Comparison of ENCODE assay signal across 12 cellular contexts in the genomic region with DNA sequence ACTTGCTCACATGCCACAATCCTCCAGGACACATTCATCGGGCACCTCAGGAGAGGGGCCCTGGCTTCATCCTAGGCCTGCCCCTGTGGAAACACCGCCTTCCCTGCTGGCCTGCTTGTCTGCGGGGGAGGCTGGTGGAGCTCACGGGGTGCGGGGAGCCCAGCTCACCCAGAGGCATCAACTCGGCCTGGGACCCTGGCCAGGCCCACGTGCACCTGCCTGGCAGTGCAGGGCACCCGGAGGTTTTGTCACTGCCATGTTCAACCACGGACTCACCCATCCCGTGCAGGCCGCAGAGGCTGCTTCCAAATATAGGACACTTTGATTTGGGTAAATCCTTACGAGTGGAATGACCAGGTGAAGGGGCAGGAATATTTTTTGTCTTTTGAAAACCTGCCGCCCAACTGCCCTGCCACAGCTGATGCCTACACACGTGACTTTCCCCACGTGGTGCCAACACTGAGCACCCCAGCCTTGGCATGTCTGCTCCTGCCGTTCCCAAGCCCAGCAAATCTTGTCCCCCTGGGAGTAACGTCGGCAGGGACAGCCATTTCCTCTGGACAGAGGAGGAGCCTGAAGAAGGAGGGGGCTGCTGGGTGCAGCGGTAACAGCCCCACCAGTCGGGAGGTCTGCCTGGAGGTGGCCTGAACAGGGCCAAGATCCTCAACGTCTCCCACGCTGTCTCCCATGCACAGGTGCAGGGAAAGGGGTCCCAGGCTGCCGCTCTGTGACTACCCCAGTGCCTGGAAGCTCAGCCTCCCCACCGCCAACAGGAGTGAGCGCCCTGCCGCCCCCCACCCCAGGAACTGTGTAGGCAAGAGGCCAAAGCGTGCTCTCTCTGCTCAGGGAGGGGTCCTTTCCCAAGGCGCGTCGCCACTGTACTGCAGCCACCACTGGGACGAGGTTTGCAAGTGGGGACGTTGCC. TPM values are rescaled to one million over a fixed set of nuclear protein-coding genes. Genes with fewer than 3 reads are reported as not detected.
DNase-seq lines count a peak whose midpoint lies in the region; ATAC-seq, FAIRE-seq and TF ChIP-seq lines count a peak whose summit lies in the region.
"Had no signal": no experiment of that assay in that cellular context is flagged by ENCODE, and none has a peak within 500 bp of the region (broad histone marks: within the 10 kb centered on the region; RNA-seq: fewer than 3 reads in every experiment).

No MANE protein-coding gene starts in this region.

- FAIRE-seq in GM12878 (lab: Jason Lieb, UNC): no peak

- H3K27ac ChIP-seq in SK-N-SH (ENCODE audit: low read depth in 2 of 2, low read length in 1 of 2) (no peak overlapping the region), GM12878 (ENCODE audit: control insufficient read depth, insufficient read depth) (no peak overlapping the region), left lung (no peak overlapping the region), stomach (peak overlapping the region in 1 of 5 donors; percentile 11)
- H3K27ac ChIP-seq: 22Rv1 had no signal

- no peaks in the 10 kb centered on the region for H3K9me3 ChIP-seq in SK-N-SH
- H3K9me3 ChIP-seq in GM12878 (replicated peaks; ENCODE audit: control insufficient read depth, insufficient read depth, low read length): no peaks in the 10 kb centered on the region
- no peaks in the 10 kb centered on the region for H3K9me3 ChIP-seq in left lung
- no peaks in the 10 kb centered on the region for H3K9me3 ChIP-seq in stomach

- CTCF ChIA-PET in SK-N-SH (lab: Yijun Ruan, JAX): no interaction called here
- CTCF ChIA-PET in GM12878 (lab: Yijun Ruan, JAX): no interaction called here

- H2AFZ ChIP-seq in SK-N-SH (ENCODE audit: low read depth) (no peak overlapping the region), GM12878 (ENCODE audit: control insufficient read depth, low read depth, low read length) (no peak overlapping the region)

- WGBS in SK-N-SH (ENCODE audit: low lambda C conversion rate): 93% methylated on average over 24 of the region's 32 CpGs
- WGBS in GM12878 (ENCODE audit: insufficient coverage, insufficient replicate concordance, low lambda C conversion rate, missing lambda C conversion rate): 72% methylated on average over 32 of the region's 32 CpGs
- WGBS in stomach, 5 donors: 76 to 83% (median 81%) methylated on average over 27 to 32 of the region's 32 CpGs

- RAD21 ChIA-PET in GM12878 (lab: Charles Lee; ENCODE audit: unreplicated experiment): no interaction called here

- in situ Hi-C loops in GM12878 (cut with MboI): no loop called here

- H4K20me1 ChIP-seq in SK-N-SH (ENCODE audit: insufficient read depth): peaks cover 56% of the 10 kb centered on the region
- H4K20me1 ChIP-seq in GM12878 (ENCODE audit: control insufficient read depth, insufficient read depth): no peaks in the 10 kb centered on the region

- SMC1A ChIA-PET in GM12878 (lab: Charles Lee; ENCODE audit: uncharacterized antibody, unreplicated experiment): no interaction called here

- BruUV-seq in GM12878 (replicated peaks; lab: Mats Ljungman, UMichigan): TSS peak; percentile 35

- no peaks in the 10 kb centered on the region for H3F3A ChIP-seq in SK-N-SH (replicated peaks; ENCODE audit: insufficient read depth)

- peaks cover 18% of the 10 kb centered on the region for H3K79me2 ChIP-seq in SK-N-SH (ENCODE audit: insufficient read depth)
- no peaks in the 10 kb centered on the region; the same call in 1 of the 2 replicates for H3K79me2 ChIP-seq in GM12878 (ENCODE audit: control insufficient read depth, insufficient read depth, low read length)

- H3K4me3 ChIP-seq in SK-N-SH (ENCODE audit: low read depth in 2 of 2, low read length in 1 of 2) (no peak overlapping the region), GM12878 (no peak overlapping the region), left lung (no peak overlapping the region), stomach (no peak overlapping the region)

- ATAC-seq in SK-N-SH treated with all-trans-retinoic acid at 6 μM for 48 hours: no peak
- no peak for ATAC-seq in GM12878
- ATAC-seq in left lung: no peak
- no peak for ATAC-seq in HG02642 (IDR thresholded peaks at IDR 0.05; ENCODE audit: poor library complexity, unreplicated experiment)
- ATAC-seq in GM18519 (IDR thresholded peaks at IDR 0.05; ENCODE audit: low FRiP score, unreplicated experiment): no peak
- ATAC-seq: activated T-cell treated with anti-CD3 and anti-CD28 coated beads, Interleukin-2, amount 50 U/mL, for 72 hours; naive thymus-derived CD8-positive, alpha-beta T cell had no signal

- TF ChIP-seq EP300 in SK-N-SH (IDR thresholded peaks at IDR 0.05; ENCODE audit: borderline replicate concordance in 1 of 2, low read depth in 1 of 2, low read length in 1 of 2): no peak
- no peak for TF ChIP-seq EP300 in GM12878 (IDR thresholded peaks at IDR 0.05; ENCODE audit: borderline replicate concordance in 1 of 2, control insufficient read depth in 1 of 2, low read depth in 2 of 2, low read length in 2 of 2)
- no peak for TF ChIP-seq EP300 in stomach (IDR thresholded peaks at IDR 0.05)

- peaks cover 0 to 30% of the 10 kb centered on the region in 2 experiments; a peak in 1 of 4 replicates for H3K4me1 ChIP-seq in SK-N-SH (ENCODE audit: control insufficient read depth in 1 of 2, insufficient read depth in 2 of 2, low read depth in 1 of 2, low read length in 1 of 2)
- H3K4me1 ChIP-seq in GM12878 (ENCODE audit: control insufficient read depth, insufficient read depth, low read length): no peaks in the 10 kb centered on the region
- H3K4me1 ChIP-seq in left lung: peaks cover 28 to 38% of the 10 kb centered on the region in 2 donors
- peaks cover 32 to 51% (median 36%) of the 10 kb centered on the region in 4 donors for H3K4me1 ChIP-seq in stomach

- TF ChIP-seq CTCF in SK-N-SH (IDR thresholded peaks at IDR 0.05) (no peak), GM12878 (IDR thresholded peaks at IDR 0.05 in 2 of 3, conservative IDR thresholded peaks at IDR 0.05 in 1 of 3; ENCODE audit: control insufficient read depth in 2 of 3, extremely low read depth in 1 of 3, insufficient read depth in 1 of 3, low read depth in 3 of 3, low read length in 3 of 3) (no peak), left lung (IDR thresholded peaks at IDR 0.05) (no peak), stomach (IDR thresholded peaks at IDR 0.05) (no peak)

- no peak overlapping the region for H3K9ac ChIP-seq in SK-N-SH
- no peak overlapping the region for H3K9ac ChIP-seq in GM12878 (ENCODE audit: control insufficient read depth, insufficient read depth, low read length)

- TF ChIP-seq RAD21 in SK-N-SH (IDR thresholded peaks at IDR 0.05; ENCODE audit: low read length): no peak
- no peak for TF ChIP-seq RAD21 in GM12878 (IDR thresholded peaks at IDR 0.05; ENCODE audit: insufficient read depth, low read depth, low read length)

- H3K4me2 ChIP-seq in SK-N-SH (no peak overlapping the region), GM12878 (ENCODE audit: control insufficient read depth, insufficient read depth) (no peak overlapping the region)

- DNase-seq in SK-N-SH: peak; percentile 21
- DNase-seq in GM12878 (ENCODE audit: low read depth, low spot score): no peak
- peak; percentile 25 to 62 for DNase-seq in left lung
- peak; percentile 15 for DNase-seq in stomach
- DNase-seq in NCI-H2171 (lab: John Stamatoyannopoulos, UW): no peak
- DNase-seq: activated T-cell treated with anti-CD3 and anti-CD28 coated beads, Interleukin-2, amount 50 U/mL, for 72 hours; NCI-H226 had no signal

- H3K9me2 ChIP-seq in SK-N-SH: no peaks in the 10 kb centered on the region

- POLR2A ChIA-PET in SK-N-SH (lab: Yijun Ruan, JAX): no interaction called here
- POLR2A ChIA-PET in GM12878 (lab: Charles Lee): no interaction called here

- TF ChIP-seq POLR2A in GM12878 (IDR thresholded peaks at IDR 0.05; ENCODE audit: low read depth, low read length): no peak
- no peak for TF ChIP-seq POLR2A in stomach (IDR thresholded peaks at IDR 0.05)

- H3K27me3 ChIP-seq in SK-N-SH (ENCODE audit: insufficient read depth): no peaks in the 10 kb centered on the region
- no peaks in the 10 kb centered on the region for H3K27me3 ChIP-seq in GM12878 (replicated peaks in 1 of 2; ENCODE audit: control insufficient read depth in 2 of 2, insufficient read depth in 2 of 2, low read length in 1 of 2)
- no peaks in the 10 kb centered on the region for H3K27me3 ChIP-seq in left lung
- H3K27me3 ChIP-seq in stomach: no peaks in the 10 kb centered on the region

- H3K36me3 ChIP-seq in SK-N-SH (replicated peaks in 1 of 2; ENCODE audit: control insufficient read depth in 1 of 2, insufficient read depth in 2 of 2, low read length in 1 of 2): peaks cover 0 to 74% of the 10 kb centered on the region in 2 experiments
- H3K36me3 ChIP-seq in GM12878 (ENCODE audit: control insufficient read depth in 2 of 2, insufficient read depth in 2 of 2, low read length in 1 of 2): peaks cover 0 to 4% of the 10 kb centered on the region in 2 experiments; a peak in 2 of 4 replicates
- peaks cover 0 to 81% of the 10 kb centered on the region in 2 donors for H3K36me3 ChIP-seq in left lung
- H3K36me3 ChIP-seq in stomach: peaks cover 50 to 90% (median 76%) of the 10 kb centered on the region in 4 donors

- intact Hi-C loops in GM12878 (cut with micrococcal nuclease; ENCODE audit: unreplicated experiment) (no loop called here), left lung (cut with DNase I) (no loop called here), stomach (cut with DNase I; ENCODE audit: low total_unique reads) (no loop called here)

RNA-seq across cellular contexts. Expression of gene MXD4, which starts 8.5 kb away (rescaled TPM):
- polyA plus RNA-seq in SK-N-SH (2012; rRNA removed) (38.6 and 42.2 TPM in 2 replicates), GM12878 (2011; rRNA removed) (6.4 and 9.9 TPM in 2 replicates), GM12878 (2014; fragmentation: Illumina TruSeq; extraction: Trizol) (2.0 and 4.3 TPM in 2 replicates), GM12878 (2014; fragmentation: Nextera tagmentation; extraction: Ambion mirVana) (under 1 TPM; 0.21 to 0.44 TPM), GM12878 (2014; rRNA removed) (18.1 and 22.2 TPM in 2 replicates), GM12878 (2016; fragmentation: Nextera tagmentation; extraction: Ambion mirVana) (1 to 10 TPM; 3.6 to 5.0 TPM), stomach (10 to 100 TPM; 19.1 to 49.4 (median 30.1) TPM)
- 17.3 and 28.2 TPM in 2 replicates for polyA plus RNA-seq in SK-N-SH (2012; cell fraction: cytosol; rRNA removed)
- 58.8 and 62.0 TPM in 2 replicates for polyA plus RNA-seq in SK-N-SH (2012; cell fraction: nucleus; rRNA removed)
- total RNA-seq in GM12878 (2013; cell fraction: nucleolus; rRNA removed): 22.6 and 25.9 TPM in 2 replicates
- total RNA-seq in GM12878 (2014; rRNA removed) (15.5 and 18.7 TPM in 2 replicates), GM12878 (2014; rRNA removed; fragmentation: Illumina TruSeq; extraction: Trizol) (5.5 and 6.1 TPM in 2 replicates), GM12878 (2021) (25.6 and 26.4 TPM in 2 replicates), left lung (10 to 100 TPM; 52.4 to 84.6 TPM), stomach (100 to 1,000 TPM in 1 of 5 donors, 10 to 100 TPM in 4; 22.8 to 114 (median 48.7) TPM)
- polyA plus RNA-seq in GM12878 (2011; ENCODE audit: low read depth): 8.0 TPM
- polyA plus RNA-seq in GM12878 (2011; cell fraction: cytosol; rRNA removed): 7.5 and 14.9 TPM in 2 replicates
- 62.6 and 69.2 TPM in 2 replicates for polyA plus RNA-seq in GM12878 (2011; cell fraction: nucleus; rRNA removed)
- 14.5 and 24.2 TPM in 2 replicates for polyA plus RNA-seq in GM12878 (2012)
- 5.7 and 13.2 TPM in 2 replicates for polyA minus RNA-seq in GM12878 (2011; rRNA and poly(A)+ RNA removed)
- polyA minus RNA-seq in GM12878 (2011; cell fraction: cytosol; rRNA and poly(A)+ RNA removed): 2.9 and 3.3 TPM in 2 replicates
- polyA minus RNA-seq in GM12878 (2011; cell fraction: nucleus; rRNA and poly(A)+ RNA removed): 17.3 and 27.3 TPM in 2 replicates

RNA-seq across cellular contexts. Expression of gene HAUS3, which starts 11.5 kb away (rescaled TPM):
- polyA plus RNA-seq in SK-N-SH (2012; rRNA removed) (6.3 and 6.4 TPM in 2 replicates), GM12878 (2011; rRNA removed) (11.4 and 23.9 TPM in 2 replicates), GM12878 (2014; fragmentation: Illumina TruSeq; extraction: Trizol) (13.9 and 19.8 TPM in 2 replicates), GM12878 (2014; fragmentation: Nextera tagmentation; extraction: Ambion mirVana) (1 to 10 TPM; 4.2 to 7.3 TPM), GM12878 (2014; rRNA removed) (10.0 and 11.8 TPM in 2 replicates), GM12878 (2016; fragmentation: Nextera tagmentation; extraction: Ambion mirVana) (10 to 100 TPM; 20.2 to 23.9 TPM), stomach (1 to 10 TPM; 5.5 to 7.4 (median 6.8) TPM)
- 4.0 and 4.4 TPM in 2 replicates for polyA plus RNA-seq in SK-N-SH (2012; cell fraction: cytosol; rRNA removed)
- 15.3 and 15.8 TPM in 2 replicates for polyA plus RNA-seq in SK-N-SH (2012; cell fraction: nucleus; rRNA removed)
- 25.7 and 27.0 TPM in 2 replicates for total RNA-seq in GM12878 (2013; cell fraction: nucleolus; rRNA removed)
- total RNA-seq in GM12878 (2014; rRNA removed) (9.5 and 10.9 TPM in 2 replicates), GM12878 (2014; rRNA removed; fragmentation: Illumina TruSeq; extraction: Trizol) (12.7 TPM in 2 replicates), GM12878 (2021) (13.2 and 13.5 TPM in 2 replicates), left lung (10 to 100 TPM in 1 of 2 donors, 1 to 10 TPM in 1; 9.7 to 13.3 TPM), stomach (10 to 100 TPM in 4 of 5 donors, 1 to 10 TPM in 1; 7.6 to 37.4 (median 17.5) TPM)
- polyA plus RNA-seq in GM12878 (2011; ENCODE audit: low read depth): 7.7 TPM
- polyA plus RNA-seq in GM12878 (2011; cell fraction: cytosol; rRNA removed): 4.5 TPM in 2 replicates
- polyA plus RNA-seq in GM12878 (2011; cell fraction: nucleus; rRNA removed): 11.0 and 11.2 TPM in 2 replicates
- 11.3 and 14.1 TPM in 2 replicates for polyA plus RNA-seq in GM12878 (2012)
- 3.5 and 3.6 TPM in 2 replicates for polyA minus RNA-seq in GM12878 (2011; rRNA and poly(A)+ RNA removed)
- 2.9 and 4.3 TPM in 2 replicates for polyA minus RNA-seq in GM12878 (2011; cell fraction: cytosol; rRNA and poly(A)+ RNA removed)
- polyA minus RNA-seq in GM12878 (2011; cell fraction: nucleus; rRNA and poly(A)+ RNA removed): 5.6 and 9.9 TPM in 2 replicates

RNA-seq across cellular contexts. Expression of gene POLN, which starts 11.5 kb away (rescaled TPM):
- polyA plus RNA-seq in SK-N-SH (2012; rRNA removed) (0.67 and 1.2 TPM in 2 replicates), GM12878 (2011; rRNA removed) (0.30 and 0.41 TPM in 2 replicates), GM12878 (2014; fragmentation: Illumina TruSeq; extraction: Trizol) (0.48 and 1.3 TPM in 2 replicates), GM12878 (2014; fragmentation: Nextera tagmentation; extraction: Ambion mirVana) (under 1 TPM in 1 of 2 experiments, not detected in 1; 0.09 TPM), GM12878 (2014; rRNA removed) (0.94 and 0.96 TPM in 2 replicates), GM12878 (2016; fragmentation: Nextera tagmentation; extraction: Ambion mirVana) (1 to 10 TPM; 1.2 to 2.0 TPM), stomach (1 to 10 TPM in 2 of 3 donors, under 1 TPM in 1; 0.90 to 1.7 (median 1.3) TPM)
- 0.31 and 0.38 TPM in 2 replicates for polyA plus RNA-seq in SK-N-SH (2012; cell fraction: cytosol; rRNA removed)
- 4.2 and 4.9 TPM in 2 replicates for polyA plus RNA-seq in SK-N-SH (2012; cell fraction: nucleus; rRNA removed)
- 2.2 and 5.4 TPM in 2 replicates for total RNA-seq in GM12878 (2013; cell fraction: nucleolus; rRNA removed)
- total RNA-seq in GM12878 (2014; rRNA removed) (0.98 and 1.2 TPM in 2 replicates), GM12878 (2014; rRNA removed; fragmentation: Illumina TruSeq; extraction: Trizol) (0.63 and 0.74 TPM in 2 replicates), GM12878 (2021) (0.95 and 1.7 TPM in 2 replicates), left lung (1 to 10 TPM; 3.3 to 3.6 TPM), stomach (1 to 10 TPM in 2 of 5 donors, under 1 TPM in 1, not detected in 2; 0.29 to 5.1 (median 1.4) TPM)
- polyA plus RNA-seq in GM12878 (2011; ENCODE audit: low read depth): 0.22 TPM
- polyA plus RNA-seq in GM12878 (2011; cell fraction: cytosol; rRNA removed): 0.39 and 0.40 TPM in 2 replicates
- 0.73 and 0.97 TPM in 2 replicates for polyA plus RNA-seq in GM12878 (2011; cell fraction: nucleus; rRNA removed)
- 0.24 and 0.67 TPM in 2 replicates for polyA plus RNA-seq in GM12878 (2012)
- 0.15 and 0.51 TPM in 2 replicates for polyA minus RNA-seq in GM12878 (2011; rRNA and poly(A)+ RNA removed)
- not detected in 2 replicates for polyA minus RNA-seq in GM12878 (2011; cell fraction: cytosol; rRNA and poly(A)+ RNA removed)
- polyA minus RNA-seq in GM12878 (2011; cell fraction: nucleus; rRNA and poly(A)+ RNA removed): 0.36 and 1.1 TPM in 2 replicates

Comparison
In these comparisons a context has a peak if more than half of its experiments do, and no peak if none do; other contexts are left out.
1. DNase-seq: peak in SK-N-SH (single experiment), left lung (2 of 2) and stomach (single experiment); none in GM12878 (single experiment) and NCI-H2171 (single experiment).